Comparison of ENCODE assay signal across 9 cellular contexts in the genomic region with DNA sequence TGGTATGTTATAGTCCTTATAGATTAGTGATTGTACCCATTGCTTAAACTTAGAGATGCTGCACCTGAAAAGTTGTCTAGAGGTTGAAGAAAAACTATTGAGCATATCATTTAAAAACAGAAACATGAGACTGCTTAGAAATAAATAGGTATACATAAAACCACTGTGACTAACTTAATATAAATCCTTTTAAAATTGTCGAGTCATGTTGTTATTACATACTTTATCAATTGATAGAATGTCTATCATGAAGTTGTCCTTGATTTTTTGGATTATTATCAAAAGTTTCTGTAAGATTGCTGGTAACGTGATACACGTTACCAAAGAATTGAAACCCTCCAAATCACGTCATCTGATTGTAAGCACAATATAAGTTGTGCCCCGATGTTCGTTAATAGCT. TPM values are rescaled to one million over a fixed set of nuclear protein-coding genes. Genes with fewer than 3 reads are reported as not detected.
"Had no signal": no experiment of that assay in that cellular context is flagged by ENCODE, and none has a peak within 500 bp of the region (broad histone marks: within the 10 kb centered on the region; RNA-seq: fewer than 3 reads in every experiment).

No MANE protein-coding gene starts in this region.

- H2AFZ ChIP-seq: GM23338 had no signal

- H3K4me1 ChIP-seq: HAP-1 had no signal

- H3K36me3 ChIP-seq: HAP-1 had no signal

- H3K27ac ChIP-seq: KMS-11 had no signal

- H3K4me2 ChIP-seq: GM23338, KMS-11 had no signal

- DNase-seq: H7, Karpas-422, KBM-7 had no signal

- ATAC-seq: GM23338 had no signal

- H3K9ac ChIP-seq: KMS-11 had no signal

- FAIRE-seq: H1, HTR-8/SVneo had no signal

- H3K4me3 ChIP-seq: GM23338, HAP-1 had no signal

RNA-seq across cellular contexts. Expression of a gene that starts 35.3 kb away (rescaled TPM):
- total RNA-seq: HT-29 had no signal
